Comparison of ENCODE assay signal across 18 cellular contexts in the genomic region with DNA sequence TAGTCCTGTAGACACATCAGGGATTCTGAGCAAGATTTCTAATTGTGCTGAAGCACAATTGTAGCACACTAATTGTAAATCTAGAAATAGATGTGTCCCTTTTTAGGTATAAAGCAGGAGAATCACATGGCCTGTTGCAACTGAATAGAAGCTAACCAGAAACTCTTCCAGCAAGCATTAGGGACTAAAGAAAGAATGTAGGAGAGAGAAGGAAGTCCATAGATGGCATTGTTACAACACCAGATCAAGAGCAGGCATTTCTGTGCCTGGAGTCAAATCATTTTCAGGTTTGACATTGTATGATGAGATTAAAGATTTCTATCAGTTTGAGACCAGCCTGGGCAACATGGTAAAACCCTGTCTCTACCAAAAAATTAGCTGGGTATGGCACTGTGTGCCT. TPM values are rescaled to one million over a fixed set of nuclear protein-coding genes. Genes with fewer than 3 reads are reported as not detected.
DNase-seq lines count a peak whose midpoint lies in the region; ATAC-seq, FAIRE-seq and TF ChIP-seq lines count a peak whose summit lies in the region.
"Had no signal": no experiment of that assay in that cellular context is flagged by ENCODE, and none has a peak within 500 bp of the region (broad histone marks: within the 10 kb centered on the region; RNA-seq: fewer than 3 reads in every experiment).

No MANE protein-coding gene starts in this region.

- no peaks in the 10 kb centered on the region for H3K27me3 Mint-ChIP-seq in activated T-cell treated with anti-CD3 and anti-CD28 coated beads, Interleukin-2, amount 50 U/mL, for 72 hours (ENCODE audit: low read depth)
- H3K27me3 Mint-ChIP-seq in astrocyte (ENCODE audit: low read depth, unreplicated experiment): no peaks in the 10 kb centered on the region
- H3K27me3 Mint-ChIP-seq: naive thymus-derived CD4-positive, alpha-beta T cell had no signal

- H3K4me3 ChIP-seq in astrocyte (ENCODE audit: insufficient read depth, low read depth, low read length): no peak overlapping the region
- no peak overlapping the region for H3K4me3 ChIP-seq in gastroesophageal sphincter
- no peak overlapping the region for H3K4me3 ChIP-seq in subcutaneous abdominal adipose tissue (ENCODE audit: low read depth in 1 of 5, low read length in 5 of 5)
- H3K4me3 ChIP-seq: A549, SK-N-MC, thyroid gland had no signal

- H3K79me2 ChIP-seq in astrocyte (ENCODE audit: insufficient read depth, low read length): no peaks in the 10 kb centered on the region

- H3K9me3 Mint-ChIP-seq in activated T-cell treated with anti-CD3 and anti-CD28 coated beads, Interleukin-2, amount 50 U/mL, for 72 hours: no peaks in the 10 kb centered on the region
- no peaks in the 10 kb centered on the region for H3K9me3 Mint-ChIP-seq in astrocyte (ENCODE audit: unreplicated experiment)

- TF ChIP-seq POLR2A in gastroesophageal sphincter (IDR thresholded peaks at IDR 0.05): no peak

- peaks cover 13% of the 10 kb centered on the region for H3K36me3 ChIP-seq in astrocyte (ENCODE audit: insufficient read depth, low read length)
- peaks cover 0 to 79% of the 10 kb centered on the region in 2 donors for H3K36me3 ChIP-seq in gastroesophageal sphincter
- peaks cover 31 to 62% (median 45%) of the 10 kb centered on the region in 5 donors for H3K36me3 ChIP-seq in subcutaneous abdominal adipose tissue (ENCODE audit: control insufficient read depth in 5 of 5, insufficient read depth in 5 of 5, low read length in 5 of 5)

- no peak overlapping the region for H3K4me3 Mint-ChIP-seq in activated T-cell treated with anti-CD3 and anti-CD28 coated beads, Interleukin-2, amount 50 U/mL, for 72 hours
- no peak overlapping the region for H3K4me3 Mint-ChIP-seq in astrocyte (ENCODE audit: unreplicated experiment)
- H3K4me3 Mint-ChIP-seq: activated CD8-positive, alpha-beta T cell treated with anti-CD3 and anti-CD28 coated beads, Interleukin-2, amount 10 ng/mL, durations not matched to agents 7 days and 5 days; naive thymus-derived CD4-positive, alpha-beta T cell had no signal

- H3K27me3 ChIP-seq in astrocyte (ENCODE audit: insufficient read depth, low read length) (no peaks in the 10 kb centered on the region), gastroesophageal sphincter (no peaks in the 10 kb centered on the region), subcutaneous abdominal adipose tissue (ENCODE audit: control insufficient read depth in 5 of 5, insufficient read depth in 4 of 5, low read length in 5 of 5) (no peaks in the 10 kb centered on the region)
- H3K27me3 ChIP-seq: thyroid gland had no signal

- no peak overlapping the region for H2AFZ ChIP-seq in astrocyte (ENCODE audit: low read depth, low read length)

- H3K4me2 ChIP-seq in astrocyte (ENCODE audit: low read length): no peak overlapping the region
- H3K4me2 ChIP-seq: A549 had no signal

- H3K27ac Mint-ChIP-seq in activated T-cell treated with anti-CD3 and anti-CD28 coated beads, Interleukin-2, amount 50 U/mL, for 72 hours: peak overlapping the region; percentile 19
- H3K27ac Mint-ChIP-seq in astrocyte (ENCODE audit: unreplicated experiment): no peak overlapping the region
- H3K27ac Mint-ChIP-seq: activated CD8-positive, alpha-beta T cell treated with anti-CD3 and anti-CD28 coated beads, Interleukin-2, amount 10 ng/mL, durations not matched to agents 7 days and 5 days had no signal

- no peaks in the 10 kb centered on the region for H3K4me1 Mint-ChIP-seq in activated T-cell treated with anti-CD3 and anti-CD28 coated beads, Interleukin-2, amount 50 U/mL, for 72 hours (ENCODE audit: low read depth)
- peaks cover 2% of the 10 kb centered on the region for H3K4me1 Mint-ChIP-seq in astrocyte (ENCODE audit: low read depth, unreplicated experiment)

- ATAC-seq in activated T-cell treated with anti-CD3 and anti-CD28 coated beads, Interleukin-2, amount 50 U/mL, for 72 hours (replicated peaks in 1 of 2): no peak
- ATAC-seq in gastroesophageal sphincter (peak; percentile 73), GM18861 (IDR thresholded peaks at IDR 0.05; ENCODE audit: unreplicated experiment) (no peak), HG02610 (IDR thresholded peaks at IDR 0.05; ENCODE audit: unreplicated experiment) (no peak)
- ATAC-seq: A549; activated CD8-positive, alpha-beta T cell treated with anti-CD3 and anti-CD28 coated beads, Interleukin-2, amount 10 ng/mL, durations not matched to agents 7 days and 5 days; naive thymus-derived CD4-positive, alpha-beta T cell had no signal

- no peak for TF ChIP-seq CTCF in astrocyte (IDR thresholded peaks at IDR 0.05; ENCODE audit: insufficient read depth, low read depth, low read length)
- TF ChIP-seq CTCF in gastroesophageal sphincter (IDR thresholded peaks at IDR 0.05): no peak

- H3K4me1 ChIP-seq in astrocyte (ENCODE audit: insufficient read depth, low read length) (peaks cover 3% of the 10 kb centered on the region), gastroesophageal sphincter (peaks cover 0 to 27% (median 8%) of the 10 kb centered on the region in 3 donors), subcutaneous abdominal adipose tissue (ENCODE audit: control insufficient read depth in 5 of 5, insufficient read depth in 5 of 5, low read length in 5 of 5) (peaks cover 0 to 19% (median 14%) of the 10 kb centered on the region in 5 donors)
- H3K4me1 ChIP-seq: A549, thyroid gland had no signal

- H3K27ac ChIP-seq in astrocyte (ENCODE audit: low read depth, low read length) (no peak overlapping the region), gastroesophageal sphincter (peak overlapping the region; percentile 53 to 78 (median 70)), subcutaneous abdominal adipose tissue (ENCODE audit: low read depth, low read length) (peak overlapping the region; percentile 2)
- H3K27ac ChIP-seq: A549, SK-N-MC had no signal

- no peak for FAIRE-seq in astrocyte (lab: Jason Lieb, UNC)
- FAIRE-seq: TTC549 had no signal

- DNase-seq in activated T-cell treated with anti-CD3 and anti-CD28 coated beads, Interleukin-2, amount 50 U/mL, for 72 hours: no peak
- DNase-seq in activated T-cell treated with anti-CD3 and anti-CD28 coated beads, Interleukin-2, amount 50 U/mL, for 1 hour: no peak
- peak; percentile 36 for DNase-seq in astrocyte (ENCODE audit: low read depth)
- no peak for DNase-seq in stimulated activated CD4-positive, alpha-beta T cell treated with anti-CD3 and anti-CD28 coated beads, Interleukin-15, amount 100 ng/mL, for 24 hours
- DNase-seq: activated CD8-positive, alpha-beta T cell treated with anti-CD3 and anti-CD28 coated beads, Interleukin-2, amount 10 ng/mL, durations not matched to agents 7 days and 5 days; naive thymus-derived CD4-positive, alpha-beta T cell; NCI-H1048; NCI-H2107; NCI-H526; stimulated activated CD4-positive, alpha-beta T cell treated with anti-CD3 and anti-CD28 coated beads, Interleukin-2, amount 100 ng/mL, for 24 hours; thyroid gland had no signal

- no peak for TF ChIP-seq EP300 in gastroesophageal sphincter (IDR thresholded peaks at IDR 0.05)

- peaks cover 4% of the 10 kb centered on the region for H4K20me1 ChIP-seq in astrocyte (ENCODE audit: insufficient read depth, low read length)

- peaks cover 8 to 14% of the 10 kb centered on the region in 2 donors for H3K36me3 Mint-ChIP-seq in activated T-cell treated with anti-CD3 and anti-CD28 coated beads, Interleukin-2, amount 50 U/mL, for 72 hours (ENCODE audit: insufficient read depth in 2 of 2)
- H3K36me3 Mint-ChIP-seq in astrocyte (ENCODE audit: low read depth, unreplicated experiment): peaks cover 4% of the 10 kb centered on the region

- H3K9ac ChIP-seq in astrocyte (ENCODE audit: low read length): no peak overlapping the region
- H3K9ac ChIP-seq in subcutaneous abdominal adipose tissue (ENCODE audit: low read length in 5 of 5): no peak overlapping the region

- no peaks in the 10 kb centered on the region for H3K9me3 ChIP-seq in astrocyte (ENCODE audit: insufficient read depth, low read depth, low read length)
- H3K9me3 ChIP-seq in gastroesophageal sphincter: no peaks in the 10 kb centered on the region
- H3K9me3 ChIP-seq in subcutaneous abdominal adipose tissue (ENCODE audit: control insufficient read depth in 5 of 5, low read length in 5 of 5): no peaks in the 10 kb centered on the region
- H3K9me3 ChIP-seq: A549, thyroid gland had no signal

RNA-seq across cellular contexts. Expression of gene CALML4, which starts 27.4 kb away (rescaled TPM):
- total RNA-seq in activated T-cell treated with anti-CD3 and anti-CD28 coated beads, Interleukin-2, amount 50 U/mL, for 72 hours: 1 to 10 TPM; 6.0 to 7.0 TPM
- total RNA-seq in astrocyte (0.26 and 0.91 TPM in 2 replicates), gastroesophageal sphincter (10 to 100 TPM; 16.8 to 77.8 (median 48.9) TPM)

RNA-seq across cellular contexts. Expression of gene CLN6, which starts 51.8 kb away (rescaled TPM):
- total RNA-seq in activated T-cell treated with anti-CD3 and anti-CD28 coated beads, Interleukin-2, amount 50 U/mL, for 72 hours: 10 to 100 TPM; 31.6 to 40.7 TPM
- total RNA-seq in astrocyte: 15.4 and 19.0 TPM in 2 replicates
- total RNA-seq in gastroesophageal sphincter: 10 to 100 TPM in 3 of 4 donors, 1 to 10 TPM in 1; 6.1 to 14.9 (median 13.3) TPM
